In the genomic region with DNA sequence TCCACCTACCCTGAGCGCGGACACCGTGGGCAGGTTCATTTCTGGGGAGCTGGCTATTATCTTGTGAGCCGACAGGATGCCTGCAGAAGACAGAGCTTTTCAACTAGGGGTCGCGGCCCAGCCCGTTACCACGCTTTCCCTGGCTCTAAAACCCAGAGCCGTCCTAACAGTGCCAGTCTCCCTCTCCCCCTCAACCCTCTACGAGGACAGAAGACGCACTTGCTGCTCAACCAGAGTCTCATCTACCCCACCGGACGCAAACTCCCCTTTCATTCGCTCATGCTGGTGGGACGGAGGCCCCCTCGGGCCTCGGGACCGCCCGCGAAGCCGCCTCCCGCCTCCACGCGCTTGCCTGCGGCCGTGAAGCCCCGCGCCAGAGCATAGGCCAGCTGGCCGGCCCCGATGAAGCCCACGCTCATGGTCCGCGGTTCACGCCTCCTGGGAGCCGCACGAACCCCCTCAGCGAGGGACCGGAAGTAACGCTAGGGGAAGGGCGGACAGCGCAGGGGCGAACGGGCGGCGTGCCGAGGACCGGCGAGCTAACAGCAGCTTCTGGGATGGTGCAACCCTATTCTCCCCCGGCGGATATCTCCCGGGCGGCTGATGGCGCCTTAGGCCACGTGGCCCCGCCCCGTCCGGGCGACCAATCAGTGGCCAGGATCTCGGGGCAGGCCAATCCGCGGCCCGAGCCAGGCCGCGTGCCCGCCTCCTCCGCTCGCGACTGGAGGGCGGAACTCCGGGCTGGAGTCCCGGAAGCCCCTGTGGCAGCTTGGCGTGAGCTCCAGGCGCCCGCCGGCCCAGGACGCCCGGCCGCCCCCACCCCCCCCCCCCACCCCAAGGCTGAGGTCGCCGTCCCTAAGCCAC, we compare ENCODE assay signal across 1 cellular context.
TF ChIP-seq lines count a peak whose summit lies in the region.

A gene (minus strand): TSS at position 559 of the 864 bp plus-strand sequence. CDS start 140 bp downstream, at position 419.

TF ChIP-seq in K562, 482 proteins besides CTCF, POLR2A, EP300 and RAD21 (continued from another document and continues in another):
- TF ChIP-seq ZKSCAN8 (CRISPR knock-in tag; IDR thresholded peaks at IDR 0.05) (no peak), L3MBTL2 (IDR thresholded peaks at IDR 0.05) (peak; percentile 84), NBN (IDR thresholded peaks at IDR 0.05; ENCODE audit: low read depth) (no peak; the same call in 1 of the 2 replicates), ZNF175 (CRISPR knock-in tag; IDR thresholded peaks at IDR 0.05; ENCODE audit: low read depth) (no peak), SRSF1 (IDR thresholded peaks at IDR 0.05; ENCODE audit: low read depth, low read length) (no peak), ZNF584 (CRISPR knock-in tag; IDR thresholded peaks at IDR 0.05; ENCODE audit: low read depth) (no peak), MECOM (CRISPR knock-in tag; IDR thresholded peaks at IDR 0.05) (no peak), PML (IDR thresholded peaks at IDR 0.05; ENCODE audit: low read length) (peak; percentile 78), LARP7 (IDR thresholded peaks at IDR 0.05) (no peak), MYBL2 (IDR thresholded peaks at IDR 0.05; ENCODE audit: low read depth) (no peak), MYBL2 (CRISPR knock-in tag; IDR thresholded peaks at IDR 0.05; ENCODE audit: borderline replicate concordance) (no peak), FOXA3 (CRISPR knock-in tag; conservative IDR thresholded peaks at IDR 0.05 in 1 of 2, IDR thresholded peaks at IDR 0.05 in 1 of 2) (no peak), ZNF586 (CRISPR knock-in tag; conservative IDR thresholded peaks at IDR 0.05) (no peak), TRIM24 (IDR thresholded peaks at IDR 0.05) (peak; percentile 41 to 82; a peak in 3 of 4 replicates), MTF1 (CRISPR knock-in tag; IDR thresholded peaks at IDR 0.05; ENCODE audit: borderline replicate concordance) (no peak), ZNF12 (CRISPR knock-in tag; IDR thresholded peaks at IDR 0.05) (peak; percentile 54; the same call in 1 of the 2 replicates), BRD9 (IDR thresholded peaks at IDR 0.05; ENCODE audit: low read depth, partially characterized antibody) (no peak), TCF7 (IDR thresholded peaks at IDR 0.05; ENCODE audit: borderline replicate concordance) (0 out of 2 replicates have a peak, but pooled peaks have one; percentile 49), ZNF77 (CRISPR knock-in tag; IDR thresholded peaks at IDR 0.05) (no peak), ZNF778 (CRISPR knock-in tag; IDR thresholded peaks at IDR 0.05) (no peak), RBM22 (IDR thresholded peaks at IDR 0.05; ENCODE audit: low read depth, low read length, poor library complexity, severe bottlenecking) (peak; percentile 90), HLTF (IDR thresholded peaks at IDR 0.05) (0 out of 2 replicates have a peak, but pooled peaks have one; percentile 23), BMI1 (IDR thresholded peaks at IDR 0.05; ENCODE audit: low read length) (no peak), KDM1A (IDR thresholded peaks at IDR 0.05) (no peak), POLR3A (IDR thresholded peaks at IDR 0.05; ENCODE audit: borderline replicate concordance, extremely low read depth, insufficient read depth, insufficient read length) (no peak), KLF1 (tag; IDR thresholded peaks at IDR 0.05) (peak; percentile 82), CHD1 (IDR thresholded peaks at IDR 0.05; ENCODE audit: low read length) (no peak), SMAD3 (CRISPR knock-in tag; conservative IDR thresholded peaks at IDR 0.05) (no peak), RNF2 (IDR thresholded peaks at IDR 0.05) (peak; percentile 38; the same call in 1 of the 2 replicates), KLF13 (tag; IDR thresholded peaks at IDR 0.05; ENCODE audit: borderline replicate concordance, low read depth) (peak; percentile 87), SMAD4 (CRISPR knock-in tag; conservative IDR thresholded peaks at IDR 0.05) (0 out of 2 replicates have a peak, but pooled peaks have one; percentile 15), HMG20A (CRISPR knock-in tag; conservative IDR thresholded peaks at IDR 0.05) (no peak), ZNF431 (CRISPR knock-in tag; IDR thresholded peaks at IDR 0.05) (peak; percentile 83), ZNF253 (CRISPR knock-in tag; conservative IDR thresholded peaks at IDR 0.05) (no peak), MEF2D (tag; conservative IDR thresholded peaks at IDR 0.05; ENCODE audit: low read depth) (no peak), BRCA1 (IDR thresholded peaks at IDR 0.05) (no peak), BRCA1 (CRISPR knock-in tag; IDR thresholded peaks at IDR 0.05) (peak; percentile 97), PHF20 (IDR thresholded peaks at IDR 0.05; ENCODE audit: partially characterized antibody) (peak; percentile 81), ZBTB17 (CRISPR knock-in tag; IDR thresholded peaks at IDR 0.05) (peak; percentile 87), CHD4 (IDR thresholded peaks at IDR 0.05; ENCODE audit: insufficient read depth, insufficient replicate concordance, low read depth, low read length, poor library complexity, severe bottlenecking) (no peak), E2F3 (CRISPR knock-in tag; IDR thresholded peaks at IDR 0.05) (0 out of 2 replicates have a peak, but pooled peaks have one; percentile 13), NRF1 (conservative IDR thresholded peaks at IDR 0.05 in 1 of 2, IDR thresholded peaks at IDR 0.05 in 1 of 2) (peak; percentile 60 to 68; a peak in 3 of 4 replicates), HMG20B (CRISPR knock-in tag; IDR thresholded peaks at IDR 0.05) (no peak), BRD4 (IDR thresholded peaks at IDR 0.05) (peak; percentile 54; the same call in 1 of the 2 replicates)
- TF ChIP-seq, protein P1, sequence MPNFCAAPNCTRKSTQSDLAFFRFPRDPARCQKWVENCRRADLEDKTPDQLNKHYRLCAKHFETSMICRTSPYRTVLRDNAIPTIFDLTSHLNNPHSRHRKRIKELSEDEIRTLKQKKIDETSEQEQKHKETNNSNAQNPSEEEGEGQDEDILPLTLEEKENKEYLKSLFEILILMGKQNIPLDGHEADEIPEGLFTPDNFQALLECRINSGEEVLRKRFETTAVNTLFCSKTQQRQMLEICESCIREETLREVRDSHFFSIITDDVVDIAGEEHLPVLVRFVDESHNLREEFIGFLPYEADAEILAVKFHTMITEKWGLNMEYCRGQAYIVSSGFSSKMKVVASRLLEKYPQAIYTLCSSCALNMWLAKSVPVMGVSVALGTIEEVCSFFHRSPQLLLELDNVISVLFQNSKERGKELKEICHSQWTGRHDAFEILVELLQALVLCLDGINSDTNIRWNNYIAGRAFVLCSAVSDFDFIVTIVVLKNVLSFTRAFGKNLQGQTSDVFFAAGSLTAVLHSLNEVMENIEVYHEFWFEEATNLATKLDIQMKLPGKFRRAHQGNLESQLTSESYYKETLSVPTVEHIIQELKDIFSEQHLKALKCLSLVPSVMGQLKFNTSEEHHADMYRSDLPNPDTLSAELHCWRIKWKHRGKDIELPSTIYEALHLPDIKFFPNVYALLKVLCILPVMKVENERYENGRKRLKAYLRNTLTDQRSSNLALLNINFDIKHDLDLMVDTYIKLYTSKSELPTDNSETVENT (CRISPR knock-in tag; IDR thresholded peaks at IDR 0.05) = peak; percentile 94
- TF ChIP-seq, protein P2, sequence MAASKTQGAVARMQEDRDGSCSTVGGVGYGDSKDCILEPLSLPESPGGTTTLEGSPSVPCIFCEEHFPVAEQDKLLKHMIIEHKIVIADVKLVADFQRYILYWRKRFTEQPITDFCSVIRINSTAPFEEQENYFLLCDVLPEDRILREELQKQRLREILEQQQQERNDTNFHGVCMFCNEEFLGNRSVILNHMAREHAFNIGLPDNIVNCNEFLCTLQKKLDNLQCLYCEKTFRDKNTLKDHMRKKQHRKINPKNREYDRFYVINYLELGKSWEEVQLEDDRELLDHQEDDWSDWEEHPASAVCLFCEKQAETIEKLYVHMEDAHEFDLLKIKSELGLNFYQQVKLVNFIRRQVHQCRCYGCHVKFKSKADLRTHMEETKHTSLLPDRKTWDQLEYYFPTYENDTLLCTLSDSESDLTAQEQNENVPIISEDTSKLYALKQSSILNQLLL (CRISPR knock-in tag; IDR thresholded peaks at IDR 0.05; ENCODE audit: borderline replicate concordance) = no peak
- TF ChIP-seq, protein P3, sequence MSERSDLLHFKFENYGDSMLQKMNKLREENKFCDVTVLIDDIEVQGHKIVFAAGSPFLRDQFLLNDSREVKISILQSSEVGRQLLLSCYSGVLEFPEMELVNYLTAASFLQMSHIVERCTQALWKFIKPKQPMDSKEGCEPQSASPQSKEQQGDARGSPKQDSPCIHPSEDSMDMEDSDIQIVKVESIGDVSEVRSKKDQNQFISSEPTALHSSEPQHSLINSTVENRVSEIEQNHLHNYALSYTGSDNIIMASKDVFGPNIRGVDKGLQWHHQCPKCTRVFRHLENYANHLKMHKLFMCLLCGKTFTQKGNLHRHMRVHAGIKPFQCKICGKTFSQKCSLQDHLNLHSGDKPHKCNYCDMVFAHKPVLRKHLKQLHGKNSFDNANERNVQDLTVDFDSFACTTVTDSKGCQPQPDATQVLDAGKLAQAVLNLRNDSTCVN (CRISPR knock-in tag; IDR thresholded peaks at IDR 0.05) = no peak
- TF ChIP-seq, protein P4, sequence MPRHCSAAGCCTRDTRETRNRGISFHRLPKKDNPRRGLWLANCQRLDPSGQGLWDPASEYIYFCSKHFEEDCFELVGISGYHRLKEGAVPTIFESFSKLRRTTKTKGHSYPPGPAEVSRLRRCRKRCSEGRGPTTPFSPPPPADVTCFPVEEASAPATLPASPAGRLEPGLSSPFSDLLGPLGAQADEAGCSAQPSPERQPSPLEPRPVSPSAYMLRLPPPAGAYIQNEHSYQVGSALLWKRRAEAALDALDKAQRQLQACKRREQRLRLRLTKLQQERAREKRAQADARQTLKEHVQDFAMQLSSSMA (CRISPR knock-in tag; IDR thresholded peaks at IDR 0.05) = peak; percentile 75; the same call in 1 of the 2 replicates
- TF ChIP-seq, protein P5, sequence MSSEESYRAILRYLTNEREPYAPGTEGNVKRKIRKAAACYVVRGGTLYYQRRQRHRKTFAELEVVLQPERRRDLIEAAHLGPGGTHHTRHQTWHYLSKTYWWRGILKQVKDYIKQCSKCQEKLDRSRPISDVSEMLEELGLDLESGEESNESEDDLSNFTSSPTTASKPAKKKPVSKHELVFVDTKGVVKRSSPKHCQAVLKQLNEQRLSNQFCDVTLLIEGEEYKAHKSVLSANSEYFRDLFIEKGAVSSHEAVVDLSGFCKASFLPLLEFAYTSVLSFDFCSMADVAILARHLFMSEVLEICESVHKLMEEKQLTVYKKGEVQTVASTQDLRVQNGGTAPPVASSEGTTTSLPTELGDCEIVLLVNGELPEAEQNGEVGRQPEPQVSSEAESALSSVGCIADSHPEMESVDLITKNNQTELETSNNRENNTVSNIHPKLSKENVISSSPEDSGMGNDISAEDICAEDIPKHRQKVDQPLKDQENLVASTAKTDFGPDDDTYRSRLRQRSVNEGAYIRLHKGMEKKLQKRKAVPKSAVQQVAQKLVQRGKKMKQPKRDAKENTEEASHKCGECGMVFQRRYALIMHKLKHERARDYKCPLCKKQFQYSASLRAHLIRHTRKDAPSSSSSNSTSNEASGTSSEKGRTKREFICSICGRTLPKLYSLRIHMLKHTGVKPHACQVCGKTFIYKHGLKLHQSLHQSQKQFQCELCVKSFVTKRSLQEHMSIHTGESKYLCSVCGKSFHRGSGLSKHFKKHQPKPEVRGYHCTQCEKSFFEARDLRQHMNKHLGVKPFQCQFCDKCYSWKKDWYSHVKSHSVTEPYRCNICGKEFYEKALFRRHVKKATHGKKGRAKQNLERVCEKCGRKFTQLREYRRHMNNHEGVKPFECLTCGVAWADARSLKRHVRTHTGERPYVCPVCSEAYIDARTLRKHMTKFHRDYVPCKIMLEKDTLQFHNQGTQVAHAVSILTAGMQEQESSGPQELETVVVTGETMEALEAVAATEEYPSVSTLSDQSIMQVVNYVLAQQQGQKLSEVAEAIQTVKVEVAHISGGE (CRISPR knock-in tag; IDR thresholded peaks at IDR 0.05) = peak in 2 of 3 experiments; percentile 90 to 98; a peak in 4 of 6 replicates
- TF ChIP-seq, protein P6, sequence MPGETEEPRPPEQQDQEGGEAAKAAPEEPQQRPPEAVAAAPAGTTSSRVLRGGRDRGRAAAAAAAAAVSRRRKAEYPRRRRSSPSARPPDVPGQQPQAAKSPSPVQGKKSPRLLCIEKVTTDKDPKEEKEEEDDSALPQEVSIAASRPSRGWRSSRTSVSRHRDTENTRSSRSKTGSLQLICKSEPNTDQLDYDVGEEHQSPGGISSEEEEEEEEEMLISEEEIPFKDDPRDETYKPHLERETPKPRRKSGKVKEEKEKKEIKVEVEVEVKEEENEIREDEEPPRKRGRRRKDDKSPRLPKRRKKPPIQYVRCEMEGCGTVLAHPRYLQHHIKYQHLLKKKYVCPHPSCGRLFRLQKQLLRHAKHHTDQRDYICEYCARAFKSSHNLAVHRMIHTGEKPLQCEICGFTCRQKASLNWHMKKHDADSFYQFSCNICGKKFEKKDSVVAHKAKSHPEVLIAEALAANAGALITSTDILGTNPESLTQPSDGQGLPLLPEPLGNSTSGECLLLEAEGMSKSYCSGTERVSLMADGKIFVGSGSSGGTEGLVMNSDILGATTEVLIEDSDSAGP (CRISPR knock-in tag; IDR thresholded peaks at IDR 0.05) = 0 out of 2 replicates have a peak, but pooled peaks have one; percentile 63
- TF ChIP-seq, protein P7, sequence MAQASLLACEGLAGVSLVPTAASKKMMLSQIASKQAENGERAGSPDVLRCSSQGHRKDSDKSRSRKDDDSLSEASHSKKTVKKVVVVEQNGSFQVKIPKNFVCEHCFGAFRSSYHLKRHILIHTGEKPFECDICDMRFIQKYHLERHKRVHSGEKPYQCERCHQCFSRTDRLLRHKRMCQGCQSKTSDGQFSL (CRISPR knock-in tag; IDR thresholded peaks at IDR 0.05) = peak; percentile 44
- TF ChIP-seq, protein P7 (tag; IDR thresholded peaks at IDR 0.05) = peak in 1 of 2 experiments; percentile 95; a peak in 2 of 4 replicates
- TF ChIP-seq, protein P8, sequence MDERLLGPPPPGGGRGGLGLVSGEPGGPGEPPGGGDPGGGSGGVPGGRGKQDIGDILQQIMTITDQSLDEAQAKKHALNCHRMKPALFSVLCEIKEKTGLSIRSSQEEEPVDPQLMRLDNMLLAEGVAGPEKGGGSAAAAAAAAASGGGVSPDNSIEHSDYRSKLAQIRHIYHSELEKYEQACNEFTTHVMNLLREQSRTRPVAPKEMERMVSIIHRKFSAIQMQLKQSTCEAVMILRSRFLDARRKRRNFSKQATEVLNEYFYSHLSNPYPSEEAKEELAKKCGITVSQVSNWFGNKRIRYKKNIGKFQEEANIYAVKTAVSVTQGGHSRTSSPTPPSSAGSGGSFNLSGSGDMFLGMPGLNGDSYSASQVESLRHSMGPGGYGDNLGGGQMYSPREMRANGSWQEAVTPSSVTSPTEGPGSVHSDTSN (CRISPR knock-in tag; IDR thresholded peaks at IDR 0.05; ENCODE audit: low read depth) = no peak
- TF ChIP-seq, protein P8 (tag; conservative IDR thresholded peaks at IDR 0.05; ENCODE audit: low read depth) = no peak
